Comparison of ENCODE assay signal across 20 cellular contexts in genomic region chrX:12711435-12712040, GRCh38.
"Had no signal": no experiment of that assay in that cellular context is flagged by ENCODE, and none has a peak within 500 bp of the region (broad histone marks: within the 10 kb centered on the region; RNA-seq: fewer than 3 reads in every experiment).

No MANE protein-coding gene starts in this region.

- FAIRE-seq: endometrium, islet of Langerhans had no signal

- H3K36me3 Mint-ChIP-seq: natural killer cell; stimulated activated effector memory CD8-positive, alpha-beta T cell treated with anti-CD3 and anti-CD28 coated beads, Interleukin-12 subunit alpha, Interleukin-12 subunit beta, amount 100 ng/mL, for 72 hours had no signal

- DNase-seq: effector memory CD4-positive, alpha-beta T cell; gastrocnemius medialis; hippocampal formation; kidney glomerular epithelial cell; mammary epithelial cell; mucosa of descending colon; natural killer cell; right cardiac atrium; stimulated activated CD4-positive, alpha-beta T cell treated with anti-CD3 and anti-CD28 coated beads, Interleukin-4, amount 100 ng/mL, for 1 hour; stimulated activated CD8-positive, alpha-beta memory T cell treated with anti-CD3 and anti-CD28 coated beads, Interleukin-4, amount 100 ng/mL, for 48 hours; tibial artery; upper lobe of left lung; uterus had no signal

- H3K27ac Mint-ChIP-seq: natural killer cell; progenitor cell of endocrine pancreas; stimulated activated effector memory CD8-positive, alpha-beta T cell treated with anti-CD3 and anti-CD28 coated beads, Interleukin-12 subunit alpha, Interleukin-12 subunit beta, amount 100 ng/mL, for 72 hours; stimulated activated naive CD8-positive, alpha-beta T cell treated with anti-CD3 and anti-CD28 coated beads, Interleukin-15, Interleukin-2, amounts not matched to agents 100 ng/mL and 50 ng/mL, for 24 hours had no signal

- H3K27me3 ChIP-seq: gastrocnemius medialis, tibial artery, upper lobe of left lung, uterus had no signal

- H3K27me3 Mint-ChIP-seq: progenitor cell of endocrine pancreas; stimulated activated naive CD8-positive, alpha-beta T cell treated with anti-CD3 and anti-CD28 coated beads, Interleukin-15, Interleukin-2, amounts not matched to agents 100 ng/mL and 50 ng/mL, for 24 hours had no signal

- H3K4me1 Mint-ChIP-seq: natural killer cell; neural crest cell; stimulated activated effector memory CD8-positive, alpha-beta T cell treated with anti-CD3 and anti-CD28 coated beads, Interleukin-12 subunit alpha, Interleukin-12 subunit beta, amount 100 ng/mL, for 72 hours had no signal

- H3K4me3 Mint-ChIP-seq: natural killer cell; neural crest cell; stimulated activated effector memory CD8-positive, alpha-beta T cell treated with anti-CD3 and anti-CD28 coated beads, Interleukin-12 subunit alpha, Interleukin-12 subunit beta, amount 100 ng/mL, for 72 hours; stimulated activated naive CD8-positive, alpha-beta T cell treated with anti-CD3 and anti-CD28 coated beads, Interleukin-15, Interleukin-2, amounts not matched to agents 100 ng/mL and 50 ng/mL, for 24 hours had no signal

- H3K27ac ChIP-seq: gastrocnemius medialis, tibial artery, upper lobe of left lung, uterus had no signal

- H3K9me3 Mint-ChIP-seq: natural killer cell; neural crest cell; stimulated activated effector memory CD8-positive, alpha-beta T cell treated with anti-CD3 and anti-CD28 coated beads, Interleukin-12 subunit alpha, Interleukin-12 subunit beta, amount 100 ng/mL, for 72 hours; stimulated activated naive CD8-positive, alpha-beta T cell treated with anti-CD3 and anti-CD28 coated beads, Interleukin-15, Interleukin-2, amounts not matched to agents 100 ng/mL and 50 ng/mL, for 24 hours had no signal

- ATAC-seq: esophagus mucosa; gastrocnemius medialis; mucosa of descending colon; natural killer cell; right cardiac atrium; stimulated activated effector memory CD8-positive, alpha-beta T cell treated with anti-CD3 and anti-CD28 coated beads, Interleukin-12 subunit alpha, Interleukin-12 subunit beta, amount 100 ng/mL, for 72 hours had no signal

- H3K4me1 ChIP-seq: gastrocnemius medialis, tibial artery, upper lobe of left lung, uterus had no signal

- H3K4me3 ChIP-seq: gastrocnemius medialis, mucosa of descending colon, tibial artery, upper lobe of left lung, uterus had no signal

- H3K9me3 ChIP-seq: gastrocnemius medialis, mucosa of descending colon, tibial artery, upper lobe of left lung, uterus had no signal

- H3K36me3 ChIP-seq: gastrocnemius medialis, tibial artery, upper lobe of left lung, uterus had no signal
